ENCODE assay signal across 1 cellular context in the genomic region with DNA sequence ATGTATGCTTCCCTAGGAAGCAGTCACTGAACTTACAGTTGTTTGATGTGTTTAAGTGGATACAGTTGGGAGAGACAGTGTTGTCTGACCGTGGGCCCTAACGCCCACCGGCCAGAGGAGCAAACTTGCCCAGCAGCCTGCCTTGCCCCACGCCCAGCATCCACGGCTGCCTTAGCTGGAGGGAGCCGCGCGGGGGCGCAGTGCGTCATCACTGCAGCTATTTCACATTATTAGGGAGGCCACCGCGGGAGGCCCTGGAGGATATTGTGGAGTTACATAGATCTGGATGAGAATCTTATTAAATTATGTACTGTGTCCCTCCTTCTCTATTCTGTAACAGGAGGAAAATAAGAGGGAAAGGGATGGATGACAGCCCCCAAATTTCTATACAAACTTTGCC.
TF ChIP-seq lines count a peak whose summit lies in the region.

No MANE protein-coding gene starts in this region.

TF ChIP-seq in HEK293T, 16 proteins besides CTCF, POLR2A, EP300 and RAD21 (continued from another document):
- TF ChIP-seq, protein P1, sequence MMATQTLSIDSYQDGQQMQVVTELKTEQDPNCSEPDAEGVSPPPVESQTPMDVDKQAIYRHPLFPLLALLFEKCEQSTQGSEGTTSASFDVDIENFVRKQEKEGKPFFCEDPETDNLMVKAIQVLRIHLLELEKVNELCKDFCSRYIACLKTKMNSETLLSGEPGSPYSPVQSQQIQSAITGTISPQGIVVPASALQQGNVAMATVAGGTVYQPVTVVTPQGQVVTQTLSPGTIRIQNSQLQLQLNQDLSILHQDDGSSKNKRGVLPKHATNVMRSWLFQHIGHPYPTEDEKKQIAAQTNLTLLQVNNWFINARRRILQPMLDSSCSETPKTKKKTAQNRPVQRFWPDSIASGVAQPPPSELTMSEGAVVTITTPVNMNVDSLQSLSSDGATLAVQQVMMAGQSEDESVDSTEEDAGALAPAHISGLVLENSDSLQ (IDR thresholded peaks at IDR 0.05), result no peak
- TF ChIP-seq BHLHE40 (IDR thresholded peaks at IDR 0.05; ENCODE audit: borderline replicate concordance), result no peak
- TF ChIP-seq TARDBP (IDR thresholded peaks at IDR 0.05), result no peak
- no peak for TF ChIP-seq ELF4 (IDR thresholded peaks at IDR 0.05)
- TF ChIP-seq ARNT (IDR thresholded peaks at IDR 0.05), result no peak
- TF ChIP-seq FOXA1 (IDR thresholded peaks at IDR 0.05), result no peak
- no peak for TF ChIP-seq HDGF (IDR thresholded peaks at IDR 0.05; ENCODE audit: borderline replicate concordance)
- TF ChIP-seq CTBP1 (IDR thresholded peaks at IDR 0.05; ENCODE audit: borderline replicate concordance), result no peak
- no peak for TF ChIP-seq SP1 (IDR thresholded peaks at IDR 0.05)
- TF ChIP-seq L3MBTL2 (conservative IDR thresholded peaks at IDR 0.05), result no peak
TF ChIP-seq in HEK293T: peak in this region for 0.
